8 cellular contexts compared by ENCODE assay signal in genomic region chr2:27303093-27304025, GRCh38. TPM values are rescaled to one million over a fixed set of nuclear protein-coding genes. Genes with fewer than 3 reads are reported as not detected.
DNase-seq lines count a peak whose midpoint lies in the region; ATAC-seq, FAIRE-seq and TF ChIP-seq lines count a peak whose summit lies in the region.

No MANE protein-coding gene starts in this region.

- intact Hi-C loops in GM12878 (cut with micrococcal nuclease; ENCODE audit: unreplicated experiment), result loop anchor here (1.0 to 5.0 kb wide), 2 partner anchors 205 to 341 kb away; no protein-coding TSS in a partner anchor

- peak; percentile 82 for ATAC-seq in GM12878

- H3K4me2 ChIP-seq in GM12878 (ENCODE audit: control insufficient read depth, insufficient read depth), result peak overlapping the region; percentile 63

- CTCF ChIA-PET in GM12878 (lab: Yijun Ruan, JAX), result interaction anchor here (0.6 to 4.0 kb wide), 75 partner anchors 9 to 719 kb away, joined by 3 to 60 read pairs (median 4); partner anchors contain the start of genes EIF2B4, GTF3C2, MPV17 and NRBP1

- no TSS peak for BruUV-seq in GM12878 (replicated peaks; lab: Mats Ljungman, UMichigan)

- FAIRE-seq in GM12878 (lab: Jason Lieb, UNC), result peak; percentile 87

- H3K9me3 ChIP-seq in SK-N-MC (ENCODE audit: low read depth, low read length) (no peaks in the 10 kb centered on the region), GM12878 (replicated peaks; ENCODE audit: control insufficient read depth, insufficient read depth, low read length) (no peaks in the 10 kb centered on the region; the same call in 2 of the 3 replicates), iPS-20b (ENCODE audit: insufficient read depth, low read depth, low read length) (no peaks in the 10 kb centered on the region)

- H3K27ac ChIP-seq in 22Rv1, result peak overlapping the region; percentile 46
- H3K27ac ChIP-seq in SK-N-MC, result no peak overlapping the region
- H3K27ac ChIP-seq in GM12878 (ENCODE audit: control insufficient read depth, insufficient read depth), result no peak overlapping the region
- H3K27ac ChIP-seq in iPS-20b (ENCODE audit: low read length), result no peak overlapping the region
- H3K27ac ChIP-seq in skin epidermis, result peak overlapping the region in 2 of 21 experiments; percentile 20 to 42

- SMC1A ChIA-PET in GM12878 (lab: Charles Lee; ENCODE audit: uncharacterized antibody, unreplicated experiment), result interaction anchor here (0.6 to 2.4 kb wide), 28 partner anchors 8 to 469 kb away, joined by 3 to 17 read pairs (median 3); partner anchors contain the start of genes CCDC121, GPN1 and PREB

- no peaks in the 10 kb centered on the region; the same call in none of the 2 replicates for H3K36me3 ChIP-seq in GM06990 (ENCODE audit: control insufficient read depth, insufficient read depth, low read length)
- H3K36me3 ChIP-seq in SK-N-MC (ENCODE audit: insufficient read depth, low read length), result no peaks in the 10 kb centered on the region
- no peaks in the 10 kb centered on the region for H3K36me3 ChIP-seq in GM12878 (ENCODE audit: control insufficient read depth in 2 of 2, insufficient read depth in 2 of 2, low read length in 1 of 2)
- H3K36me3 ChIP-seq in iPS-20b (ENCODE audit: insufficient read depth, low read depth, low read length), result no peaks in the 10 kb centered on the region

- POLR2A ChIA-PET in GM12878 (lab: Charles Lee), result interaction anchor here (0.6 to 1.4 kb wide), 4 partner anchors 11 to 309 kb away, joined by 3 to 4 read pairs (median 3); no protein-coding TSS in a partner anchor

- peak overlapping the region; percentile 75 for H2AFZ ChIP-seq in GM12878 (ENCODE audit: control insufficient read depth, low read depth, low read length)

- H3K79me2 ChIP-seq in GM12878 (ENCODE audit: control insufficient read depth, insufficient read depth, low read length), result no peaks in the 10 kb centered on the region

- peak; percentile 72 for TF ChIP-seq RAD21 in GM12878 (IDR thresholded peaks at IDR 0.05; ENCODE audit: insufficient read depth, low read depth, low read length)

- RAD21 ChIA-PET in GM12878 (lab: Charles Lee; ENCODE audit: unreplicated experiment), result interaction anchor here (0.9 to 3.5 kb wide), 12 partner anchors 11 to 457 kb away, joined by 3 to 25 read pairs (median 6); partner anchors contain the start of gene TRIM54

- H3K27me3 ChIP-seq in GM06990 (replicated peaks; ENCODE audit: control insufficient read depth, insufficient read depth, low read length) (no peaks in the 10 kb centered on the region; the same call in 1 of the 2 replicates), GM12878 (replicated peaks in 1 of 2; ENCODE audit: control insufficient read depth in 2 of 2, insufficient read depth in 2 of 2, low read length in 1 of 2) (no peaks in the 10 kb centered on the region; a peak in 1 of 4 replicates), iPS-20b (ENCODE audit: insufficient read depth, low read length) (peaks cover 42% of the 10 kb centered on the region)

- no peaks in the 10 kb centered on the region for H4K20me1 ChIP-seq in GM12878 (ENCODE audit: control insufficient read depth, insufficient read depth)

- 22% methylated on average over 25 of the region's 25 CpGs for WGBS in GM12878 (ENCODE audit: insufficient coverage, insufficient replicate concordance, low lambda C conversion rate, missing lambda C conversion rate)

- H3K9ac ChIP-seq in SK-N-MC (ENCODE audit: insufficient read length), result peak overlapping the region; percentile 28
- no peak overlapping the region; the same call in 1 of the 2 replicates for H3K9ac ChIP-seq in GM12878 (ENCODE audit: control insufficient read depth, insufficient read depth, low read length)
- H3K9ac ChIP-seq in iPS-20b (ENCODE audit: low read depth, low read length), result no peak overlapping the region; the same call in 1 of the 2 replicates

- no peak for TF ChIP-seq POLR2A in GM12878 (IDR thresholded peaks at IDR 0.05; ENCODE audit: low read depth, low read length)

- no peak overlapping the region for H3K4me3 ChIP-seq in GM06990 (replicated peaks; ENCODE audit: low read depth, low read length)
- peak overlapping the region; percentile 71 for H3K4me3 ChIP-seq in SK-N-MC
- H3K4me3 ChIP-seq in GM12878, result peak overlapping the region; percentile 48; the same call in 1 of the 2 replicates
- peak overlapping the region; percentile 30; the same call in 1 of the 2 replicates for H3K4me3 ChIP-seq in iPS-20b (ENCODE audit: low read length)
- peak overlapping the region in 4 of 7 experiments; percentile 3 to 30 (median 16) for H3K4me3 ChIP-seq in skin epidermis

- H3K4me1 ChIP-seq in GM12878 (ENCODE audit: control insufficient read depth, insufficient read depth, low read length) (no peaks in the 10 kb centered on the region), iPS-20b (ENCODE audit: insufficient read depth, low read length) (no peaks in the 10 kb centered on the region)

- DNase-seq in GM06990 (ENCODE audit: extremely low read depth, insufficient read length), result no peak
- DNase-seq in NCI-H1417 (lab: John Stamatoyannopoulos, UW), result peak; percentile 51 to 83 (median 79)
- peak; percentile 50 for DNase-seq in SK-N-MC (ENCODE audit: low read depth, low spot score)
- no peak for DNase-seq in GM12878 (ENCODE audit: low read depth, low spot score)
- DNase-seq in NCI-H187 treated with DMSO at 0.1 percent for 48 hours (lab: John Stamatoyannopoulos, UW), result no peak

- TF ChIP-seq CTCF in 22Rv1 (IDR thresholded peaks at IDR 0.05) (peak; percentile 95), GM06990 (IDR thresholded peaks at IDR 0.05; ENCODE audit: insufficient read depth, low read length, poor library complexity, severe bottlenecking) (peak; percentile 84), GM12878 (IDR thresholded peaks at IDR 0.05 in 2 of 3, conservative IDR thresholded peaks at IDR 0.05 in 1 of 3; ENCODE audit: control insufficient read depth in 2 of 3, extremely low read depth in 1 of 3, insufficient read depth in 1 of 3, low read depth in 3 of 3, low read length in 3 of 3) (peak; percentile 75 to 83 (median 80))

- in situ Hi-C loops in GM12878 (cut with MboI), result no loop called here

- TF ChIP-seq EP300 in GM12878 (IDR thresholded peaks at IDR 0.05; ENCODE audit: borderline replicate concordance in 1 of 2, control insufficient read depth in 1 of 2, low read depth in 2 of 2, low read length in 2 of 2), result no peak

RNA-seq across cellular contexts. Expression of gene UCN, which starts 4.9 kb away (rescaled TPM):
- total RNA-seq in GM12878 (2013; cell fraction: nucleolus; rRNA removed), result 2.3 and 3.1 TPM in 2 replicates
- total RNA-seq in GM12878 (2014; rRNA removed) (1.6 and 2.2 TPM in 2 replicates), GM12878 (2014; rRNA removed; fragmentation: Illumina TruSeq; extraction: Trizol) (0.45 TPM in 1 of 2 replicates, not detected in the other), GM12878 (2021) (1.1 and 2.0 TPM in 2 replicates)
- polyA plus RNA-seq in GM12878 (2011; ENCODE audit: low read depth), result 0.50 TPM
- polyA plus RNA-seq in GM12878 (2011; rRNA removed) (0.43 TPM in 1 of 2 replicates, not detected in the other), GM12878 (2014; fragmentation: Illumina TruSeq; extraction: Trizol) (not detected in 2 replicates), GM12878 (2014; fragmentation: Nextera tagmentation; extraction: Ambion mirVana) (under 1 TPM; 0.10 to 0.26 TPM), GM12878 (2014; rRNA removed) (2.6 and 2.8 TPM in 2 replicates), GM12878 (2016; fragmentation: Nextera tagmentation; extraction: Ambion mirVana) (1 to 10 TPM; 2.7 to 3.8 TPM)
- 0.51 and 1.1 TPM in 2 replicates for polyA plus RNA-seq in GM12878 (2011; cell fraction: cytosol; rRNA removed)
- polyA plus RNA-seq in GM12878 (2011; cell fraction: nucleus; rRNA removed), result 4.3 and 4.4 TPM in 2 replicates
- polyA plus RNA-seq in GM12878 (2012), result 1.8 and 2.1 TPM in 2 replicates
- 0.77 TPM in 1 of 2 replicates, not detected in the other for polyA minus RNA-seq in GM12878 (2011; rRNA and poly(A)+ RNA removed)
- polyA minus RNA-seq in GM12878 (2011; cell fraction: cytosol; rRNA and poly(A)+ RNA removed), result not detected in 2 replicates
- polyA minus RNA-seq in GM12878 (2011; cell fraction: nucleus; rRNA and poly(A)+ RNA removed), result 0.77 TPM in 1 of 2 replicates, not detected in the other

RNA-seq across cellular contexts. Expression of gene MPV17, which starts 19.5 kb away (rescaled TPM):
- total RNA-seq in GM12878 (2013; cell fraction: nucleolus; rRNA removed), result 247 and 260 TPM in 2 replicates
- 95.3 and 98.9 TPM in 2 replicates for total RNA-seq in GM12878 (2014; rRNA removed)
- total RNA-seq in GM12878 (2014; rRNA removed; fragmentation: Illumina TruSeq; extraction: Trizol), result 73.0 and 75.3 TPM in 2 replicates
- total RNA-seq in GM12878 (2021), result 63.3 and 63.4 TPM in 2 replicates
- 77.6 TPM for polyA plus RNA-seq in GM12878 (2011; ENCODE audit: low read depth)
- 103 and 126 TPM in 2 replicates for polyA plus RNA-seq in GM12878 (2011; rRNA removed)
- polyA plus RNA-seq in GM12878 (2011; cell fraction: cytosol; rRNA removed), result 138 and 196 TPM in 2 replicates
- polyA plus RNA-seq in GM12878 (2011; cell fraction: nucleus; rRNA removed), result 165 and 207 TPM in 2 replicates
- 96.3 and 105 TPM in 2 replicates for polyA plus RNA-seq in GM12878 (2012)
- polyA plus RNA-seq in GM12878 (2014; fragmentation: Illumina TruSeq; extraction: Trizol), result 116 and 123 TPM in 2 replicates
- 10 to 100 TPM; 67.6 to 69.8 TPM for polyA plus RNA-seq in GM12878 (2014; fragmentation: Nextera tagmentation; extraction: Ambion mirVana)
- polyA plus RNA-seq in GM12878 (2014; rRNA removed), result 77.3 and 82.7 TPM in 2 replicates
- polyA plus RNA-seq in GM12878 (2016; fragmentation: Nextera tagmentation; extraction: Ambion mirVana), result 100 to 1,000 TPM; 116 to 143 TPM
- polyA minus RNA-seq in GM12878 (2011; rRNA and poly(A)+ RNA removed), result 121 and 122 TPM in 2 replicates
- 24.7 and 44.6 TPM in 2 replicates for polyA minus RNA-seq in GM12878 (2011; cell fraction: cytosol; rRNA and poly(A)+ RNA removed)
- 45.1 and 67.0 TPM in 2 replicates for polyA minus RNA-seq in GM12878 (2011; cell fraction: nucleus; rRNA and poly(A)+ RNA removed)

RNA-seq across cellular contexts. Expression of gene TRIM54, which starts 21.1 kb away (rescaled TPM):
- total RNA-seq in GM12878 (2013; cell fraction: nucleolus; rRNA removed), result not detected in 2 replicates
- total RNA-seq in GM12878 (2014; rRNA removed), result not detected in 2 replicates
- total RNA-seq in GM12878 (2014; rRNA removed; fragmentation: Illumina TruSeq; extraction: Trizol), result not detected in 2 replicates
- total RNA-seq in GM12878 (2021), result not detected in 2 replicates
- polyA plus RNA-seq in GM12878 (2011; ENCODE audit: low read depth), result not detected
- not detected in 2 replicates for polyA plus RNA-seq in GM12878 (2011; rRNA removed)
- polyA plus RNA-seq in GM12878 (2011; cell fraction: cytosol; rRNA removed), result not detected in 2 replicates
- 0.07 TPM in 1 of 2 replicates, not detected in the other for polyA plus RNA-seq in GM12878 (2011; cell fraction: nucleus; rRNA removed)
- polyA plus RNA-seq in GM12878 (2012), result not detected in 2 replicates
- 0.03 TPM in 1 of 2 replicates, not detected in the other for polyA plus RNA-seq in GM12878 (2014; fragmentation: Illumina TruSeq; extraction: Trizol)
- not detected for polyA plus RNA-seq in GM12878 (2014; fragmentation: Nextera tagmentation; extraction: Ambion mirVana)
- 0.08 TPM in 1 of 2 replicates, not detected in the other for polyA plus RNA-seq in GM12878 (2014; rRNA removed)
- polyA plus RNA-seq in GM12878 (2016; fragmentation: Nextera tagmentation; extraction: Ambion mirVana), result not detected
- polyA minus RNA-seq in GM12878 (2011; rRNA and poly(A)+ RNA removed), result not detected in 2 replicates
- polyA minus RNA-seq in GM12878 (2011; cell fraction: cytosol; rRNA and poly(A)+ RNA removed), result not detected in 2 replicates
- not detected in 2 replicates for polyA minus RNA-seq in GM12878 (2011; cell fraction: nucleus; rRNA and poly(A)+ RNA removed)

RNA-seq across cellular contexts. Expression of gene DNAJC5G, which starts 28.1 kb away (rescaled TPM):
- not detected in 2 replicates for total RNA-seq in GM12878 (2013; cell fraction: nucleolus; rRNA removed)
- not detected in 2 replicates for total RNA-seq in GM12878 (2014; rRNA removed)
- not detected in 2 replicates for total RNA-seq in GM12878 (2014; rRNA removed; fragmentation: Illumina TruSeq; extraction: Trizol)
- total RNA-seq in GM12878 (2021), result not detected in 2 replicates
- not detected for polyA plus RNA-seq in GM12878 (2011; ENCODE audit: low read depth)
- not detected in 2 replicates for polyA plus RNA-seq in GM12878 (2011; rRNA removed)
- not detected in 2 replicates for polyA plus RNA-seq in GM12878 (2011; cell fraction: cytosol; rRNA removed)
- polyA plus RNA-seq in GM12878 (2011; cell fraction: nucleus; rRNA removed), result 0.07 TPM in 1 of 2 replicates, not detected in the other
- 0.23 TPM in 1 of 2 replicates, not detected in the other for polyA plus RNA-seq in GM12878 (2012)
- polyA plus RNA-seq in GM12878 (2014; fragmentation: Illumina TruSeq; extraction: Trizol), result not detected in 2 replicates
- not detected for polyA plus RNA-seq in GM12878 (2014; fragmentation: Nextera tagmentation; extraction: Ambion mirVana)
- polyA plus RNA-seq in GM12878 (2014; rRNA removed), result not detected in 2 replicates
- not detected for polyA plus RNA-seq in GM12878 (2016; fragmentation: Nextera tagmentation; extraction: Ambion mirVana)
- not detected in 2 replicates for polyA minus RNA-seq in GM12878 (2011; rRNA and poly(A)+ RNA removed)
- polyA minus RNA-seq in GM12878 (2011; cell fraction: cytosol; rRNA and poly(A)+ RNA removed), result not detected in 2 replicates
- polyA minus RNA-seq in GM12878 (2011; cell fraction: nucleus; rRNA and poly(A)+ RNA removed), result not detected in 2 replicates

RNA-seq across cellular contexts. Expression of gene SLC30A3, which starts 40.5 kb away (rescaled TPM):
- 1.3 TPM in 1 of 2 replicates, not detected in the other for total RNA-seq in GM12878 (2013; cell fraction: nucleolus; rRNA removed)
- total RNA-seq in GM12878 (2014; rRNA removed) (not detected in 2 replicates), GM12878 (2014; rRNA removed; fragmentation: Illumina TruSeq; extraction: Trizol) (not detected in 2 replicates), GM12878 (2021) (not detected in 2 replicates)
- polyA plus RNA-seq in GM12878 (2011; ENCODE audit: low read depth), result 0.24 TPM
- polyA plus RNA-seq in GM12878 (2011; rRNA removed) (0.12 and 0.23 TPM in 2 replicates), GM12878 (2014; fragmentation: Illumina TruSeq; extraction: Trizol) (not detected in 2 replicates), GM12878 (2014; fragmentation: Nextera tagmentation; extraction: Ambion mirVana) (not detected), GM12878 (2014; rRNA removed) (0.06 TPM in 1 of 2 replicates, not detected in the other), GM12878 (2016; fragmentation: Nextera tagmentation; extraction: Ambion mirVana) (not detected)
- polyA plus RNA-seq in GM12878 (2011; cell fraction: cytosol; rRNA removed), result 0.39 and 0.47 TPM in 2 replicates
- 1.3 and 1.8 TPM in 2 replicates for polyA plus RNA-seq in GM12878 (2011; cell fraction: nucleus; rRNA removed)
- 0.18 and 0.20 TPM in 2 replicates for polyA plus RNA-seq in GM12878 (2012)
- polyA minus RNA-seq in GM12878 (2011; rRNA and poly(A)+ RNA removed), result 0.07 and 0.15 TPM in 2 replicates
- 0.62 TPM in 1 of 2 replicates, not detected in the other for polyA minus RNA-seq in GM12878 (2011; cell fraction: cytosol; rRNA and poly(A)+ RNA removed)
- polyA minus RNA-seq in GM12878 (2011; cell fraction: nucleus; rRNA and poly(A)+ RNA removed), result 0.12 and 0.19 TPM in 2 replicates

Comparison
In these comparisons a context has a peak if more than half of its experiments do, and no peak if none do; other contexts are left out.
1. DNase-seq: peak in NCI-H1417 (3 of 3) and SK-N-MC (single experiment); none in GM06990 (single experiment), GM12878 (single experiment) and NCI-H187 treated with DMSO at 0.1 percent for 48 hours (single experiment).
2. Peak in every context shown above with its lines, with median percentiles within 50 percentile points of each other: CTCF ChIP-seq.